Comparison of ENCODE assay signal across 1 cellular context in the genomic region with DNA sequence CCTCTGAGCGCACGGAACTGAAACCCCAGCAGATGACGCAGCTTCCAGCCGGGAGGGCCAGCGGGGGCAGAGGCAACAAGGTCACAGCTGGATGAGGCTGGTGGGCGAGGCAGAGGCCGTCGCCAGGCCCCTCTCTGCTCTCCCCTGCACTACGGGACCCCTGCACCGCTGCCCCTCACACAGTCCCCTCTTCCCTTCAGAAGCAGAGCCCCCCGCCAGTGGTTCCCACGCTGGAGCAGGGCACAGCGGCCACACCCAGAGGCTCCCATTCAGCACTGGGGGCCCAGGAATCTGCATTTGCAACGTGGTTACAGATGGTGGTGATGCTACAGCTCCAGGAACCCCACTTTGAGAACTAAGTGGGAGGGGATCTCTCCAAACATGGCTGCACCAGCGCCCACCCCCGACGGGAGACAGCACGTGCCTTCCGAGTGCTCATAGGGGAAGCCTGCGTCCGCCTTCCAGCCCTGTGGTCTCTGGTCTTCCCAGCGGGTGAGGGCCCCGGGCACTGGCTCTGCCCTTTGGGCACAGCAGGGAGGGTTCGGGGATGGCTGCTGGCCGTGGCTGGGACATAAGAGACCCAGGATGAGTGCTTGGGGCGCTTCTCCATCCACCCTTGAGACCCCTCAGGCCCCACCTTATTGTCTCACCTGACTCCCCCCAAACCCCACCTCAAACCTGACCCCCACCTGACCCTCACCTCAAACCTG.
TF ChIP-seq lines count a peak whose summit lies in the region.

No MANE protein-coding gene starts in this region.

TF ChIP-seq in K562, 482 proteins besides CTCF, POLR2A, EP300 and RAD21:
- TF ChIP-seq E2F3 (CRISPR knock-in tag; IDR thresholded peaks at IDR 0.05) (no peak), ZBTB7A (IDR thresholded peaks at IDR 0.05; ENCODE audit: borderline replicate concordance, control insufficient read depth, low read depth, low read length) (0 out of 2 replicates have a peak, but pooled peaks have one; percentile 21), CBFA2T3 (IDR thresholded peaks at IDR 0.05) (peak; percentile 25; the same call in 1 of the 2 replicates), DPF2 (IDR thresholded peaks at IDR 0.05) (no peak)
